Comparison of ENCODE assay signal across 17 cellular contexts in genomic region chr4:101357751-101358150, GRCh38. TPM values are rescaled to one million over a fixed set of nuclear protein-coding genes. Genes with fewer than 3 reads are reported as not detected.
DNase-seq lines count a peak whose midpoint lies in the region; ATAC-seq and TF ChIP-seq lines count a peak whose summit lies in the region.
"Had no signal": no experiment of that assay in that cellular context is flagged by ENCODE, and none has a peak within 500 bp of the region (broad histone marks: within the 10 kb centered on the region; RNA-seq: fewer than 3 reads in every experiment).

No MANE protein-coding gene starts in this region.

- H3K36me3 Mint-ChIP-seq in CD4-positive, alpha-beta memory T cell, result no peaks in the 10 kb centered on the region
- H3K36me3 Mint-ChIP-seq: activated naive CD8-positive, alpha-beta T cell treated with anti-CD3 and anti-CD28 coated beads, Interleukin-2, amount 10 ng/mL, durations not matched to agents 7 days and 5 days had no signal

- H2AFZ ChIP-seq in GM23248 (no peak overlapping the region), fibroblast of lung (ENCODE audit: low read length) (peak overlapping the region; percentile 59), parathyroid adenoma (peak overlapping the region; percentile 7)

- H3K27me3 Mint-ChIP-seq in CD4-positive, alpha-beta memory T cell, result peaks cover 5 to 9% of the 10 kb centered on the region in 2 donors

- 56 to 67% methylated on average over 3 of the region's 3 CpGs for WGBS in GM23248 (ENCODE audit: low coverage in 1 of 2, low lambda C conversion rate in 2 of 2, missing lambda C conversion rate in 2 of 2), 2 experiments

- no peak for ATAC-seq in HG03095 (IDR thresholded peaks at IDR 0.05; ENCODE audit: unreplicated experiment)

- H3K4me1 ChIP-seq in GM23248 (ENCODE audit: insufficient read depth), result peaks cover 27% of the 10 kb centered on the region
- peaks cover 26% of the 10 kb centered on the region for H3K4me1 ChIP-seq in SJCRH30
- peaks cover 15% of the 10 kb centered on the region for H3K4me1 ChIP-seq in fibroblast of lung (ENCODE audit: control insufficient read depth, extremely low read depth, insufficient read depth, low read length)
- peaks cover 6% of the 10 kb centered on the region for H3K4me1 ChIP-seq in parathyroid adenoma
- no peaks in the 10 kb centered on the region for H3K4me1 ChIP-seq in CD4-positive, alpha-beta memory T cell (ENCODE audit: insufficient read depth, low read length)

- no peaks in the 10 kb centered on the region for H3K9me2 ChIP-seq in GM23248 (ENCODE audit: insufficient read depth)

- in situ Hi-C loops in GM23248 (cut with MboI), result no loop called here

- H3K27me3 ChIP-seq in GM23248 (replicated peaks; ENCODE audit: insufficient read depth) (no peaks in the 10 kb centered on the region), SJCRH30 (no peaks in the 10 kb centered on the region), fibroblast of lung (ENCODE audit: control insufficient read depth, insufficient read depth, low read length) (no peaks in the 10 kb centered on the region), parathyroid adenoma (ENCODE audit: control insufficient read depth, insufficient read depth, low read length) (no peaks in the 10 kb centered on the region)
- H3K27me3 ChIP-seq in CD4-positive, alpha-beta memory T cell (ENCODE audit: insufficient read depth, low read length), result no peaks in the 10 kb centered on the region
- H3K27me3 ChIP-seq: spleen had no signal

- no peak overlapping the region for H3K27ac Mint-ChIP-seq in CD4-positive, alpha-beta memory T cell
- H3K27ac Mint-ChIP-seq: activated naive CD8-positive, alpha-beta T cell treated with anti-CD3 and anti-CD28 coated beads, Interleukin-2, amount 10 ng/mL, durations not matched to agents 7 days and 5 days had no signal

- POLR2A ChIA-PET in CD4-positive, alpha-beta memory T cell (lab: Charles Lee; ENCODE audit: partially characterized antibody), result no interaction called here

- peaks cover 13% of the 10 kb centered on the region for H3F3A ChIP-seq in GM23248 (ENCODE audit: insufficient read depth)

- no peak overlapping the region for H3K4me3 Mint-ChIP-seq in CD4-positive, alpha-beta memory T cell
- H3K4me3 Mint-ChIP-seq: activated naive CD8-positive, alpha-beta T cell treated with anti-CD3 and anti-CD28 coated beads, Interleukin-2, amount 10 ng/mL, durations not matched to agents 7 days and 5 days had no signal

- H3K9ac ChIP-seq in GM23248 (no peak overlapping the region), fibroblast of lung (ENCODE audit: insufficient read depth, low read length) (no peak overlapping the region), parathyroid adenoma (no peak overlapping the region)

- no peaks in the 10 kb centered on the region for H4K20me1 ChIP-seq in GM23248 (ENCODE audit: insufficient read depth)
- H4K20me1 ChIP-seq in fibroblast of lung (ENCODE audit: control insufficient read depth, extremely low read depth, insufficient read depth, low read length), result no peaks in the 10 kb centered on the region

- no peaks in the 10 kb centered on the region for H3K9me3 Mint-ChIP-seq in CD4-positive, alpha-beta memory T cell

- no peaks in the 10 kb centered on the region for H3K4me1 Mint-ChIP-seq in CD4-positive, alpha-beta memory T cell
- H3K4me1 Mint-ChIP-seq: activated naive CD8-positive, alpha-beta T cell treated with anti-CD3 and anti-CD28 coated beads, Interleukin-2, amount 10 ng/mL, durations not matched to agents 7 days and 5 days had no signal

- no peaks in the 10 kb centered on the region for H3K36me3 ChIP-seq in GM23248 (ENCODE audit: low read depth)
- no peaks in the 10 kb centered on the region for H3K36me3 ChIP-seq in SJCRH30
- no peaks in the 10 kb centered on the region for H3K36me3 ChIP-seq in fibroblast of lung (ENCODE audit: control insufficient read depth, insufficient read depth, low read length)
- no peaks in the 10 kb centered on the region for H3K36me3 ChIP-seq in parathyroid adenoma (ENCODE audit: control insufficient read depth, insufficient read depth, low read length)
- no peaks in the 10 kb centered on the region for H3K36me3 ChIP-seq in CD4-positive, alpha-beta memory T cell (ENCODE audit: insufficient read depth, low read length)
- H3K36me3 ChIP-seq: spleen had no signal

- H3K9me3 ChIP-seq in GM23248 (ENCODE audit: low read depth), result no peaks in the 10 kb centered on the region
- H3K9me3 ChIP-seq in SJCRH30 (replicated peaks), result no peaks in the 10 kb centered on the region
- no peaks in the 10 kb centered on the region for H3K9me3 ChIP-seq in fibroblast of lung (ENCODE audit: control insufficient read depth, insufficient read depth, low read depth, low read length)
- no peaks in the 10 kb centered on the region for H3K9me3 ChIP-seq in parathyroid adenoma (ENCODE audit: control insufficient read depth, low read length)
- H3K9me3 ChIP-seq in CD4-positive, alpha-beta memory T cell (ENCODE audit: control insufficient read depth in 1 of 2, low read length in 2 of 2), result no peaks in the 10 kb centered on the region
- H3K9me3 ChIP-seq: spleen had no signal

- H3K4me3 ChIP-seq in GM23248, result no peak overlapping the region
- H3K4me3 ChIP-seq in SJCRH30, result no peak overlapping the region
- no peak overlapping the region for H3K4me3 ChIP-seq in fibroblast of lung (replicated peaks in 1 of 4; ENCODE audit: control extremely low read depth in 1 of 4, insufficient read depth in 1 of 4, low read depth in 3 of 4, low read length in 4 of 4)
- no peak overlapping the region for H3K4me3 ChIP-seq in parathyroid adenoma (ENCODE audit: low read depth, low read length)
- no peak overlapping the region for H3K4me3 ChIP-seq in CD4-positive, alpha-beta memory T cell (ENCODE audit: low read length in 2 of 2)
- H3K4me3 ChIP-seq: spleen had no signal

- H3K79me2 ChIP-seq in GM23248 (ENCODE audit: insufficient read depth), result no peaks in the 10 kb centered on the region
- no peaks in the 10 kb centered on the region for H3K79me2 ChIP-seq in fibroblast of lung (ENCODE audit: control insufficient read depth, insufficient read depth, low read length)
- no peaks in the 10 kb centered on the region for H3K79me2 ChIP-seq in parathyroid adenoma

- CTCF ChIA-PET in CD4-positive, alpha-beta memory T cell (lab: Charles Lee; ENCODE audit: partially characterized antibody), result no interaction called here

- intact Hi-C loops in CD4-positive, alpha-beta memory T cell (cut with micrococcal nuclease), result no loop called here

- H3K27ac ChIP-seq in GM23248 (0 out of 2 replicates have a peak overlapping the region, but pooled peaks have one; percentile 80), SJCRH30 (peak overlapping the region; percentile 75), fibroblast of lung (ENCODE audit: insufficient read depth, low read length) (peak overlapping the region; percentile 62), parathyroid adenoma (no peak overlapping the region)
- H3K27ac ChIP-seq in CD4-positive, alpha-beta memory T cell (ENCODE audit: low read depth, low read length), result no peak overlapping the region
- H3K27ac ChIP-seq: C4-2B, spleen had no signal

- H3K4me2 ChIP-seq in GM23248 (ENCODE audit: unreplicated experiment) (peak overlapping the region; percentile 16), fibroblast of lung (ENCODE audit: extremely low read depth, insufficient read depth, low read length) (no peak overlapping the region), parathyroid adenoma (ENCODE audit: low read length) (no peak overlapping the region)

- DNase-seq in GM23248, result peak; percentile 9
- DNase-seq in SJCRH30, result no peak
- peak in 1 of 2 donors; percentile 67 for DNase-seq in fibroblast of lung (ENCODE audit: low read depth in 2 of 2)
- DNase-seq in stimulated activated naive CD4-positive, alpha-beta T cell treated with Interleukin-2 at 50 U/mL for 16 hours (lab: John Stamatoyannopoulos, UW), result no peak
- no peak for DNase-seq in CD4-positive, alpha-beta memory T cell
- no peak for DNase-seq in H4 (ENCODE audit: low spot score)
- DNase-seq: activated CD8-positive, alpha-beta memory T cell treated with anti-CD3 and anti-CD28 coated beads for 24 hours; activated naive CD8-positive, alpha-beta T cell treated with anti-CD3 and anti-CD28 coated beads, Interleukin-2, amount 10 ng/mL, durations not matched to agents 7 days and 5 days; central memory CD4-positive, alpha-beta T cell; NCI-H1092; NCI-H524 treated with DMSO at 0.1 percent for 48 hours; SHP77 treated with DMSO at 0.1 percent for 48 hours; spleen; T-helper 2 cell had no signal

- TF ChIP-seq CTCF in fibroblast of lung (conservative IDR thresholded peaks at IDR 0.05 in 1 of 2, IDR thresholded peaks at IDR 0.05 in 1 of 2; ENCODE audit: low read depth in 1 of 2, low read length in 2 of 2) (no peak), parathyroid adenoma (IDR thresholded peaks at IDR 0.05) (no peak)

RNA-seq across cellular contexts. Expression of gene PPP3CA, which starts 10.4 kb away (rescaled TPM):
- 42.3 and 57.0 TPM in 2 replicates for total RNA-seq in GM23248 (2014; rRNA removed; shearing (Covaris generic))
- polyA plus RNA-seq in GM23248 (2016; fragmentation: Nextera tagmentation; extraction: Ambion mirVana) (40.9 and 42.8 TPM in 2 replicates), fibroblast of lung (59.8 and 66.4 TPM in 2 replicates)
- total RNA-seq in SJCRH30 (2014; rRNA removed; shearing (Covaris generic)), result 36.2 and 38.4 TPM in 2 replicates
- 49.8 and 79.3 TPM in 2 replicates for total RNA-seq in fibroblast of lung
- polyA plus RNA-seq in fibroblast of lung (2012), result 49.2 and 58.5 TPM in 2 replicates
- polyA minus RNA-seq in fibroblast of lung (ENCODE audit: low replicate concordance), result 20.5 and 21.4 TPM in 2 replicates
- total RNA-seq in CD4-positive, alpha-beta memory T cell, result 10 to 100 TPM; 38.3 to 41.8 TPM
- 1 to 10 TPM; 5.0 to 7.4 TPM for polyA plus RNA-seq in CD4-positive, alpha-beta memory T cell
- 34.5 and 36.8 TPM in 2 replicates for total RNA-seq in H4 (2014; rRNA removed; shearing (Covaris generic))

Comparison
In these comparisons a context has a peak if more than half of its experiments do, and no peak if none do; other contexts are left out.
1. H3K27ac ChIP-seq: peak in GM23248 (single experiment), SJCRH30 (single experiment) and fibroblast of lung (single experiment); none in parathyroid adenoma (single experiment) and CD4-positive, alpha-beta memory T cell (single experiment).